In genomic region chr12:66664076-66664475, GRCh38 we compare ENCODE assay signal across 20 cellular contexts. TPM values are rescaled to one million over a fixed set of nuclear protein-coding genes. Genes with fewer than 3 reads are reported as not detected.
DNase-seq lines count a peak whose midpoint lies in the region; ATAC-seq, FAIRE-seq and TF ChIP-seq lines count a peak whose summit lies in the region.
"Had no signal": no experiment of that assay in that cellular context is flagged by ENCODE, and none has a peak within 500 bp of the region (broad histone marks: within the 10 kb centered on the region; RNA-seq: fewer than 3 reads in every experiment).

No MANE protein-coding gene starts in this region.

- BruUV-seq in MCF 10A (replicated peaks; lab: Mats Ljungman, UMichigan), result no TSS peak

- CTCF ChIA-PET in MCF 10A (lab: Yijun Ruan, JAX), result interaction anchor here (0.6 to 1.7 kb wide), 2 partner anchors 29 kb away, joined by 3 to 4 read pairs; no protein-coding TSS in a partner anchor

- WGBS in aorta, 2 donors, result 88 to 93% methylated on average over 1 of the region's 1 CpG

- H3K27ac ChIP-seq in breast epithelium (no peak overlapping the region), astrocyte (ENCODE audit: low read depth, low read length) (no peak overlapping the region), subcutaneous abdominal adipose tissue (ENCODE audit: low read depth, low read length) (peak overlapping the region; percentile 63), aorta (ENCODE audit: low read depth in 1 of 2, low read length in 2 of 2) (no peak overlapping the region)
- H3K27ac ChIP-seq: BLaER1, GM23248, HL-60 had no signal

- TF ChIP-seq POLR2A in breast epithelium (IDR thresholded peaks at IDR 0.05), result no peak

- FAIRE-seq in astrocyte (lab: Jason Lieb, UNC) (peak; percentile 60), islet of Langerhans (lab: Jason Lieb, UNC) (peak; percentile 74)
- FAIRE-seq: GM12878 had no signal

- no peaks in the 10 kb centered on the region for H3K9me3 ChIP-seq in breast epithelium
- no peaks in the 10 kb centered on the region for H3K9me3 ChIP-seq in astrocyte (ENCODE audit: insufficient read depth, low read depth, low read length)
- H3K9me3 ChIP-seq in subcutaneous abdominal adipose tissue (ENCODE audit: control insufficient read depth in 5 of 5, low read length in 5 of 5), result no peaks in the 10 kb centered on the region
- H3K9me3 ChIP-seq in aorta (ENCODE audit: control insufficient read depth, low read length), result no peaks in the 10 kb centered on the region
- H3K9me3 ChIP-seq: BLaER1, HAP-1 had no signal

- no peaks in the 10 kb centered on the region for H3K27me3 Mint-ChIP-seq in MCF 10A (ENCODE audit: insufficient read depth, unreplicated experiment)
- H3K27me3 Mint-ChIP-seq in astrocyte (ENCODE audit: low read depth, unreplicated experiment), result no peaks in the 10 kb centered on the region

- ATAC-seq in aorta (ENCODE audit: low FRiP score) (no peak), GM18909 (IDR thresholded peaks at IDR 0.05; ENCODE audit: poor library complexity, unreplicated experiment) (no peak)
- ATAC-seq: GM12878 had no signal

- H3K27ac Mint-ChIP-seq in MCF 10A (ENCODE audit: low read depth, unreplicated experiment) (no peak overlapping the region), astrocyte (ENCODE audit: unreplicated experiment) (no peak overlapping the region)
- H3K27ac Mint-ChIP-seq: CD14-positive monocyte; CD4-positive, alpha-beta memory T cell had no signal

- H3K9me3 Mint-ChIP-seq in MCF 10A (ENCODE audit: unreplicated experiment) (no peaks in the 10 kb centered on the region), astrocyte (ENCODE audit: unreplicated experiment) (no peaks in the 10 kb centered on the region)
- H3K9me3 Mint-ChIP-seq: CD4-positive, alpha-beta memory T cell had no signal

- H3K4me1 ChIP-seq in breast epithelium (no peaks in the 10 kb centered on the region), astrocyte (ENCODE audit: insufficient read depth, low read length) (peaks cover 13% of the 10 kb centered on the region), subcutaneous abdominal adipose tissue (ENCODE audit: control insufficient read depth in 5 of 5, insufficient read depth in 5 of 5, low read length in 5 of 5) (peaks cover 0 to 29% (median 0%) of the 10 kb centered on the region in 5 donors), aorta (ENCODE audit: control insufficient read depth in 1 of 2, insufficient read depth in 2 of 2, low read length in 2 of 2) (no peaks in the 10 kb centered on the region)
- H3K4me1 ChIP-seq: HAP-1 had no signal

- H3K9ac ChIP-seq in astrocyte (ENCODE audit: low read length) (no peak overlapping the region), subcutaneous abdominal adipose tissue (ENCODE audit: low read length in 5 of 5) (no peak overlapping the region)
- H3K9ac ChIP-seq: BLaER1, GM23248 had no signal

- peaks cover 11% of the 10 kb centered on the region for H3K4me1 Mint-ChIP-seq in MCF 10A (ENCODE audit: insufficient read depth, unreplicated experiment)
- peaks cover 15% of the 10 kb centered on the region for H3K4me1 Mint-ChIP-seq in astrocyte (ENCODE audit: low read depth, unreplicated experiment)
- H3K4me1 Mint-ChIP-seq: CD4-positive, alpha-beta memory T cell had no signal

- TF ChIP-seq CTCF in MCF 10A (IDR thresholded peaks at IDR 0.05; ENCODE audit: unreplicated experiment), result no peak
- no peak for TF ChIP-seq CTCF in breast epithelium (IDR thresholded peaks at IDR 0.05)
- TF ChIP-seq CTCF in astrocyte (IDR thresholded peaks at IDR 0.05; ENCODE audit: insufficient read depth, low read depth, low read length), result no peak

- no peaks in the 10 kb centered on the region for H3K36me3 ChIP-seq in breast epithelium
- H3K36me3 ChIP-seq in astrocyte (ENCODE audit: insufficient read depth, low read length), result no peaks in the 10 kb centered on the region
- H3K36me3 ChIP-seq in subcutaneous abdominal adipose tissue (ENCODE audit: control insufficient read depth in 5 of 5, insufficient read depth in 5 of 5, low read length in 5 of 5), result no peaks in the 10 kb centered on the region
- no peaks in the 10 kb centered on the region for H3K36me3 ChIP-seq in aorta (ENCODE audit: control insufficient read depth in 1 of 2, insufficient read depth in 2 of 2, low read length in 1 of 2)
- H3K36me3 ChIP-seq: BLaER1, HAP-1 had no signal

- POLR2A ChIA-PET in MCF 10A (lab: Yijun Ruan, JAX), result no interaction called here

- no peaks in the 10 kb centered on the region for H4K20me1 ChIP-seq in astrocyte (ENCODE audit: insufficient read depth, low read length)
- H4K20me1 ChIP-seq: BLaER1 had no signal

- intact Hi-C loops in MCF 10A (cut with micrococcal nuclease) (no loop called here), breast epithelium (cut with DNase I; ENCODE audit: low total_unique reads) (no loop called here), aorta (cut with DNase I) (no loop called here)

- H3K79me2 ChIP-seq in astrocyte (ENCODE audit: insufficient read depth, low read length), result no peaks in the 10 kb centered on the region

- H3K4me3 ChIP-seq in breast epithelium (no peak overlapping the region), astrocyte (ENCODE audit: insufficient read depth, low read depth, low read length) (no peak overlapping the region), subcutaneous abdominal adipose tissue (ENCODE audit: low read depth in 1 of 5, low read length in 5 of 5) (no peak overlapping the region), aorta (ENCODE audit: low read length in 2 of 2) (no peak overlapping the region)
- H3K4me3 ChIP-seq: BLaER1, GM12878, GM23248, HAP-1 had no signal

- H3K36me3 Mint-ChIP-seq in MCF 10A (ENCODE audit: insufficient read depth, unreplicated experiment), result no peaks in the 10 kb centered on the region
- no peaks in the 10 kb centered on the region for H3K36me3 Mint-ChIP-seq in astrocyte (ENCODE audit: low read depth, unreplicated experiment)
- H3K36me3 Mint-ChIP-seq: CD14-positive monocyte; CD4-positive, alpha-beta memory T cell had no signal

- H3K4me3 Mint-ChIP-seq in MCF 10A (ENCODE audit: unreplicated experiment) (no peak overlapping the region), astrocyte (ENCODE audit: unreplicated experiment) (no peak overlapping the region)
- H3K4me3 Mint-ChIP-seq: CD14-positive monocyte had no signal

- H3K27me3 ChIP-seq in breast epithelium (no peaks in the 10 kb centered on the region), astrocyte (ENCODE audit: insufficient read depth, low read length) (no peaks in the 10 kb centered on the region), subcutaneous abdominal adipose tissue (ENCODE audit: control insufficient read depth in 5 of 5, insufficient read depth in 4 of 5, low read length in 5 of 5) (no peaks in the 10 kb centered on the region), aorta (ENCODE audit: control insufficient read depth in 1 of 2, insufficient read depth in 2 of 2, low read length in 1 of 2) (no peaks in the 10 kb centered on the region)
- H3K27me3 ChIP-seq: BLaER1 had no signal

- DNase-seq in MCF 10A (ENCODE audit: unreplicated experiment), result peak; percentile 13
- no peak for DNase-seq in breast epithelium (ENCODE audit: low spot score in 2 of 2)
- no peak for DNase-seq in astrocyte (ENCODE audit: low read depth)
- no peak for DNase-seq in D341Med (ENCODE audit: low spot score)
- DNase-seq in aorta, result no peak
- DNase-seq: 8988T; CD4-positive, alpha-beta memory T cell; DMS79 treated with DMSO at 0.1 percent for 48 hours; EL; GM23248; IMR-90 had no signal

- no peak overlapping the region for H3K4me2 ChIP-seq in astrocyte (ENCODE audit: low read length)

- H2AFZ ChIP-seq in astrocyte (ENCODE audit: low read depth, low read length), result no peak overlapping the region
- H2AFZ ChIP-seq: GM23248 had no signal

RNA-seq across cellular contexts. Expression of gene GRIP1, which starts 14.8 kb away (rescaled TPM):
- total RNA-seq in MCF 10A (2022) (8.2 and 8.8 TPM in 2 replicates), breast epithelium (1 to 10 TPM in 2 of 3 donors, under 1 TPM in 1; 0.48 to 6.3 (median 2.9) TPM), astrocyte (12.6 and 16.7 TPM in 2 replicates), aorta (1 to 10 TPM in 1 of 2 donors, under 1 TPM in 1; 0.88 to 3.4 TPM)
- 1 to 10 TPM in 1 of 2 donors, under 1 TPM in 1; 0.38 to 1.6 TPM for polyA plus RNA-seq in aorta
- total RNA-seq: GM23248 had no signal
- polyA plus RNA-seq: AG04450, CD14-positive monocyte, GM23248 had no signal
